In genomic region chr7:133295484-133295883, GRCh38 we compare ENCODE assay signal across 27 cellular contexts.
"Had no signal": no experiment of that assay in that cellular context is flagged by ENCODE, and none has a peak within 500 bp of the region (broad histone marks: within the 10 kb centered on the region; RNA-seq: fewer than 3 reads in every experiment).

No MANE protein-coding gene starts in this region.

- H3K27ac ChIP-seq: left ventricle myocardium inferior, ovary, right atrium auricular region, right lobe of liver, skin epidermis, stomach, testis, thyroid gland, transverse colon, upper lobe of left lung, vagina had no signal

- FAIRE-seq: islet of Langerhans, kidney had no signal

- H3K27me3 ChIP-seq: ovary, right atrium auricular region, right lobe of liver, stomach, testis, thyroid gland, transverse colon, upper lobe of left lung, vagina had no signal

- H3K4me3 Mint-ChIP-seq: immature natural killer cell; memory B cell; naive thymus-derived CD4-positive, alpha-beta T cell; natural killer cell treated with Interleukin-12 subunit alpha and Interleukin-12 subunit beta and Interleukin-15 and Interleukin-18, amount 100 ng/mL, for 72 hours; stimulated activated naive B cell treated with anti-CD40 and anti-IgM and Interleukin-4, amounts not matched to agents 10 μg/mL and 1 μg/mL and 100 μg/mL, for 72 hours had no signal

- ATAC-seq: mucosa of descending colon; naive thymus-derived CD4-positive, alpha-beta T cell; natural killer cell treated with Interleukin-12 subunit alpha and Interleukin-12 subunit beta and Interleukin-15 and Interleukin-18, amount 100 ng/mL, for 72 hours; right lobe of liver; stimulated activated naive B cell treated with anti-CD40 and anti-IgM and Interleukin-4, amounts not matched to agents 10 μg/mL and 1 μg/mL and 100 μg/mL, for 72 hours; stimulated activated naive CD8-positive, alpha-beta T cell treated with anti-CD3 and anti-CD28 coated beads, Interleukin-15, Interleukin-2, amounts not matched to agents 100 U/mL and 50 U/mL, for 24 hours had no signal

- H3K27me3 Mint-ChIP-seq: memory B cell; naive thymus-derived CD4-positive, alpha-beta T cell; natural killer cell treated with Interleukin-12 subunit alpha and Interleukin-12 subunit beta and Interleukin-15 and Interleukin-18, amount 100 ng/mL, for 72 hours; stimulated activated naive B cell treated with anti-CD40 and anti-IgM and Interleukin-4, amounts not matched to agents 10 μg/mL and 1 μg/mL and 100 μg/mL, for 72 hours had no signal

- H3K9me3 Mint-ChIP-seq: immature natural killer cell; memory B cell; naive thymus-derived CD4-positive, alpha-beta T cell; natural killer cell treated with Interleukin-12 subunit alpha and Interleukin-12 subunit beta and Interleukin-15 and Interleukin-18, amount 100 ng/mL, for 72 hours; stimulated activated naive B cell treated with anti-CD40 and anti-IgM and Interleukin-4, amounts not matched to agents 10 μg/mL and 1 μg/mL and 100 μg/mL, for 72 hours had no signal

- H3K36me3 ChIP-seq: ovary, right atrium auricular region, right lobe of liver, thyroid gland, upper lobe of left lung had no signal

- H3K27ac Mint-ChIP-seq: immature natural killer cell; memory B cell; natural killer cell treated with Interleukin-12 subunit alpha and Interleukin-12 subunit beta and Interleukin-15 and Interleukin-18, amount 100 ng/mL, for 72 hours; stimulated activated naive B cell treated with anti-CD40 and anti-IgM and Interleukin-4, amounts not matched to agents 10 μg/mL and 1 μg/mL and 100 μg/mL, for 72 hours had no signal

- H3K9me3 ChIP-seq: left ventricle myocardium inferior, mucosa of descending colon, ovary, right atrium auricular region, right lobe of liver, stomach, testis, thyroid gland, transverse colon, upper lobe of left lung, vagina had no signal

- H3K4me1 ChIP-seq: right lobe of liver, testis, transverse colon, upper lobe of left lung, vagina had no signal

- H3K4me3 ChIP-seq: left ventricle myocardium inferior, mucosa of descending colon, ovary, right atrium auricular region, right lobe of liver, skin epidermis, stomach, testis, thyroid gland, transverse colon, upper lobe of left lung, vagina had no signal

- DNase-seq: hypothalamus; immature natural killer cell; kidney; left ventricle myocardium inferior; midbrain; mucosa of descending colon; naive thymus-derived CD4-positive, alpha-beta T cell; ovary; posterior cingulate gyrus; right lobe of liver; stimulated activated CD4-positive, alpha-beta T cell treated with anti-CD3 and anti-CD28 coated beads, Interleukin-12 subunit alpha, Interleukin-12 subunit beta, amount 100 ng/mL, for 4 hours; stimulated activated CD4-positive, alpha-beta T cell treated with anti-CD3 and anti-CD28 coated beads, Interleukin-15, amount 100 ng/mL, for 24 hours; stimulated activated CD4-positive, alpha-beta T cell treated with anti-CD3 and anti-CD28 coated beads, Interleukin-2, amount 100 ng/mL, for 24 hours; stimulated activated CD4-positive, alpha-beta T cell treated with anti-CD3 and anti-CD28 coated beads, Interleukin-4, amount 100 ng/mL, for 1 hour; stimulated activated naive B cell treated with anti-CD40 and anti-IgM and Interleukin-4, amounts not matched to agents 10 μg/mL and 1 μg/mL and 100 μg/mL, for 72 hours; stimulated activated naive CD8-positive, alpha-beta T cell treated with anti-CD3 and anti-CD28 coated beads, Interleukin-15, Interleukin-2, amounts not matched to agents 100 U/mL and 50 U/mL, for 24 hours; stomach; testis; thyroid gland; transverse colon; upper lobe of left lung had no signal
